ENCODE assay signal across 29 cellular contexts in the genomic region with DNA sequence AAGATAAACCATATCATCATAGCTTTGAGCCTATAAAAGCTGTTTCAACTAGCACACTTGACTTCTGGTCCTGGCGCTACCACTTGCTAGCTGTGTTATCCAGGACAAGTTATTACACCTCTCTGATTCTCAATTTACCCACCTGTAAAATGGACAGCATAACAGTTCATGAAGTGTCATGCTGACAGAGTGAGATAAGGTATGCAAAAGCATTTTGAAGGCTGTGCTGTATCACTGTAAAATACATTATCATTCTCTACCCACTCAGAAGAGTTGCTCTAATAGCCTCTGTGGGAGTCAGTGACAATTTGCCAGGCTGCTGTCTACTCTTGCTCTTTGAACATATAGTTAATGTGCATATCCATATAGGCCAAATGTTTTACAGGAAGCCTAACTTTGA.
"Had no signal": no experiment of that assay in that cellular context is flagged by ENCODE, and none has a peak within 500 bp of the region (broad histone marks: within the 10 kb centered on the region; RNA-seq: fewer than 3 reads in every experiment).

No MANE protein-coding gene starts in this region.

- DNase-seq: activated B cell treated with CpG ODN at 0.5 μM for 24 hours; activated CD4-positive, alpha-beta T cell treated with anti-CD3 and anti-CD28 coated beads for 48 hours; activated CD4-positive, alpha-beta T cell treated with anti-CD3 and anti-CD28 coated beads, Interleukin-2, amount 50 U/mL, for 1 hour; activated CD4-positive, alpha-beta T cell treated with anti-CD3 and anti-CD28 coated beads, Interleukin-2, amount 50 U/mL, for 48 hours; activated CD8-positive, alpha-beta memory T cell treated with anti-CD3 and anti-CD28 coated beads for 24 hours; activated CD8-positive, alpha-beta T cell treated with anti-CD3 and anti-CD28 coated beads for 36 hours; activated effector memory CD4-positive, alpha-beta T cell treated with Interleukin-2 at 50 U/mL for 16 hours; activated gamma-delta T cell treated with Interleukin-2 at 50 U/mL for 16 hours; activated naive CD4-positive, alpha-beta T cell treated with anti-CD3 and anti-CD28 coated beads, Interleukin-2, amount 50 U/mL, for 16 hours; activated naive CD4-positive, alpha-beta T cell treated with Interleukin-2 at 50 U/mL for 16 hours; activated T-cell treated with anti-CD3 and anti-CD28 coated beads, Interleukin-2, amount 50 U/mL, for 4 hours; amniotic stem cell; anterior cingulate cortex; brain microvascular endothelial cell; dorsolateral prefrontal cortex; effector memory CD4-positive, alpha-beta T cell; endodermal cell; foreskin keratinocyte; gastrocnemius medialis; glutamatergic neuron; heart left ventricle; T-helper 2 cell; WERI-Rb-1 had no signal

- H3K4me3 ChIP-seq: coronary artery, dorsolateral prefrontal cortex, esophagus muscularis mucosa, gastrocnemius medialis, heart left ventricle had no signal

- H3K27me3 ChIP-seq: brain microvascular endothelial cell, dorsolateral prefrontal cortex, esophagus muscularis mucosa, gastrocnemius medialis, heart left ventricle had no signal

- H3K9me3 ChIP-seq: esophagus muscularis mucosa, gastrocnemius medialis, heart left ventricle had no signal

- H3K27ac ChIP-seq: brain microvascular endothelial cell, coronary artery, esophagus muscularis mucosa, foreskin keratinocyte, gastrocnemius medialis, heart left ventricle, WERI-Rb-1 had no signal

- ATAC-seq: activated CD4-positive, CD25-positive, alpha-beta regulatory T cell treated with anti-CD3 and anti-CD28 coated beads, Interleukin-2, amount 50 U/mL, for 24 hours; activated CD8-positive, alpha-beta T cell treated with anti-CD3 and anti-CD28 coated beads for 36 hours; activated T-cell treated with anti-CD3 and anti-CD28 coated beads, Interleukin-2, amount 50 U/mL, for 4 hours; activated T-helper 17 cell treated with anti-CD3 and anti-CD28 coated beads, Interleukin-2, amount 50 U/mL, for 72 hours; foreskin keratinocyte; gastrocnemius medialis; heart left ventricle had no signal

- H3K36me3 ChIP-seq: brain microvascular endothelial cell, esophagus muscularis mucosa, gastrocnemius medialis, heart left ventricle, WERI-Rb-1 had no signal

- FAIRE-seq: astrocyte, bronchial epithelial cell had no signal
